In genomic region chr7:93551063-93551895, GRCh38 we compare ENCODE assay signal across 9 cellular contexts. TPM values are rescaled to one million over a fixed set of nuclear protein-coding genes. Genes with fewer than 3 reads are reported as not detected.
DNase-seq lines count a peak whose midpoint lies in the region; ATAC-seq, FAIRE-seq and TF ChIP-seq lines count a peak whose summit lies in the region.
"Had no signal": no experiment of that assay in that cellular context is flagged by ENCODE, and none has a peak within 500 bp of the region (broad histone marks: within the 10 kb centered on the region; RNA-seq: fewer than 3 reads in every experiment).

No MANE protein-coding gene starts in this region.

- FAIRE-seq in A204.1 (lab: Jason Lieb, UNC) = peak; percentile 92

- ATAC-seq in HG02973 (IDR thresholded peaks at IDR 0.05; ENCODE audit: unreplicated experiment) = no peak

- DNase-seq in NCI-H2227 treated with DMSO at 0.1 percent for 48 hours (lab: John Stamatoyannopoulos, UW) (peak; percentile 28), dermis blood vessel endothelial cell (peak; percentile 70), pons (ENCODE audit: low spot score) (peak; percentile 56)
- DNase-seq in stimulated activated CD4-positive, alpha-beta T cell treated with anti-CD3 and anti-CD28 coated beads, Interleukin-2, amount 100 ng/mL, for 24 hours = no peak
- DNase-seq in activated CD4-positive, CD25-positive, alpha-beta regulatory T cell (lab: John Stamatoyannopoulos, UW) = no peak

- TF ChIP-seq CTCF in GM12874 (IDR thresholded peaks at IDR 0.05; ENCODE audit: insufficient read depth, low read depth, low read length) = peak; percentile 46

RNA-seq across cellular contexts. Expression of gene CALCR, which starts 23.2 kb away (rescaled TPM):
- total RNA-seq in dermis blood vessel endothelial cell = not detected in 2 replicates
- total RNA-seq: temporal lobe had no signal

Comparison
In these comparisons a context has a peak if more than half of its experiments do, and no peak if none do; other contexts are left out.
1. DNase-seq: peak in NCI-H2227 treated with DMSO at 0.1 percent for 48 hours (single experiment), dermis blood vessel endothelial cell (single experiment) and pons (single experiment); none in stimulated activated CD4-positive, alpha-beta T cell treated with anti-CD3 and anti-CD28 coated beads, Interleukin-2, amount 100 ng/mL, for 24 hours (0 of 2) and activated CD4-positive, CD25-positive, alpha-beta regulatory T cell (0 of 4).